In genomic region chr3:110314512-110315114, GRCh38 we compare ENCODE assay signal across 8 cellular contexts.
DNase-seq lines count a peak whose midpoint lies in the region; ATAC-seq and TF ChIP-seq lines count a peak whose summit lies in the region.

No MANE protein-coding gene starts in this region.

- CTCF ChIA-PET in IMR-90 (lab: Yijun Ruan, JAX): interaction anchor here (0.5 to 1.8 kb wide), 4 partner anchors 11 to 362 kb away, joined by 3 to 6 read pairs (median 4); no protein-coding TSS in a partner anchor

- TF ChIP-seq CTCF in GM06990 (IDR thresholded peaks at IDR 0.05; ENCODE audit: insufficient read depth, low read length, poor library complexity, severe bottlenecking) (peak; percentile 68), IMR-90 (conservative IDR thresholded peaks at IDR 0.05; ENCODE audit: low read depth, low read length) (peak; percentile 42)

- H3K4ac ChIP-seq in IMR-90 (ENCODE audit: low read depth, low read length): peak overlapping the region; percentile 14

- H3K27ac ChIP-seq in IMR-90 (ENCODE audit: insufficient read depth, low read length): no peak overlapping the region

- POLR2A ChIA-PET in IMR-90 (lab: Charles Lee; ENCODE audit: unreplicated experiment): no interaction called here

- no peak overlapping the region for H3K23ac ChIP-seq in IMR-90 (ENCODE audit: low read depth, low read length)

- H2AK5ac ChIP-seq in IMR-90 (ENCODE audit: low read depth, low read length): peak overlapping the region; percentile 41; the same call in 1 of the 2 replicates

- TF ChIP-seq POLR2A in IMR-90 (IDR thresholded peaks at IDR 0.05; ENCODE audit: low read depth, low read length): no peak

- dilution Hi-C loops in IMR-90 (cut with HindIII; ENCODE audit: low sequenced_read_pairs, unreplicated experiment): no loop called here

- 0 out of 4 replicates have a peak overlapping the region, but pooled peaks of 1 of the 2 experiments have one; percentile 13 for H4K8ac ChIP-seq in IMR-90 (ENCODE audit: low read depth in 2 of 2, low read length in 2 of 2)

- no peak overlapping the region for H3K18ac ChIP-seq in IMR-90 (ENCODE audit: low read depth, low read length)

- peak overlapping the region; percentile 85; the same call in 1 of the 2 replicates for H2BK20ac ChIP-seq in IMR-90 (ENCODE audit: low read depth, low read length)

- intact Hi-C loops in IMR-90 (cut with micrococcal nuclease) (loop anchor here (5.0 to 10.0 kb wide), 2 partner anchors 758 to 780 kb away; partner anchors contain the start of gene NECTIN3), head of caudate nucleus (cut with DNase I) (no loop called here)

- peak overlapping the region; percentile 8 for H2AFZ ChIP-seq in IMR-90 (replicated peaks; ENCODE audit: low read length, poor library complexity)

- peak overlapping the region; percentile 24; the same call in 1 of the 2 replicates for H4K91ac ChIP-seq in IMR-90 (ENCODE audit: insufficient read depth, low read depth, low read length)

- peak; percentile 97 for ATAC-seq in GM21723 (IDR thresholded peaks at IDR 0.05; ENCODE audit: unreplicated experiment)
- no peak for ATAC-seq in IMR-90 (ENCODE audit: low read depth)
- ATAC-seq in GM21717 (IDR thresholded peaks at IDR 0.05; ENCODE audit: unreplicated experiment): no peak

- H3K9ac ChIP-seq in IMR-90 (ENCODE audit: low read depth, low read length): no peak overlapping the region

- BruUV-seq in IMR-90 (replicated peaks; lab: Mats Ljungman, UMichigan): no TSS peak

- H3K4me1 ChIP-seq in IMR-90 (ENCODE audit: control insufficient read depth, insufficient read depth, low read length): no peaks in the 10 kb centered on the region; the same call in 1 of the 2 replicates

- H3K4me2 ChIP-seq in IMR-90 (ENCODE audit: low read depth, low read length): no peak overlapping the region

- peak; percentile 44 for TF ChIP-seq RAD21 in IMR-90 (IDR thresholded peaks at IDR 0.05; ENCODE audit: low read length)

- H3K56ac ChIP-seq in IMR-90 (ENCODE audit: extremely low read depth, insufficient read depth, low read length): no peak overlapping the region

- H3K27me3 ChIP-seq in GM06990 (replicated peaks; ENCODE audit: control insufficient read depth, insufficient read depth, low read length) (no peaks in the 10 kb centered on the region), IMR-90 (ENCODE audit: control insufficient read depth, insufficient read depth, low read length) (no peaks in the 10 kb centered on the region)

- WGBS in IMR-90 (ENCODE audit: extremely low coverage in 2 of 2, insufficient read length in 1 of 2), 2 experiments: 89% methylated on average over 1 of the region's 7 CpGs; no CpG with 5 or more reads in 1 of the 2 experiments

- H2AK9ac ChIP-seq in IMR-90 (replicated peaks; ENCODE audit: low read depth, low read length, poor library complexity): no peak overlapping the region

- in situ Hi-C loops in IMR-90 (cut with MboI; ENCODE audit: low sequenced_read_pairs): no loop called here

- peak overlapping the region; percentile 39 for H2BK120ac ChIP-seq in IMR-90 (ENCODE audit: low read depth, low read length)

- DNase-seq in GM06990 (ENCODE audit: extremely low read depth, insufficient read length) (peak; percentile 0), IMR-90 (peak; percentile 39), RPMI7951 (ENCODE audit: low read depth) (peak; percentile 70), head of caudate nucleus (peak in 36 of 42 donors; percentile 6 to 79 (median 42)), renal cortical epithelial cell (ENCODE audit: low read depth) (peak; percentile 63)
- peak; percentile 16 for DNase-seq in activated effector memory CD4-positive, alpha-beta T cell treated with Interleukin-2 at 50 U/mL for 16 hours

- no peaks in the 10 kb centered on the region for H3K36me3 ChIP-seq in GM06990 (ENCODE audit: control insufficient read depth, insufficient read depth, low read length)
- no peaks in the 10 kb centered on the region for H3K36me3 ChIP-seq in IMR-90 (ENCODE audit: control insufficient read depth, insufficient read depth, low read length)

- H3K9me1 ChIP-seq in IMR-90 (ENCODE audit: insufficient read depth, low read length): peaks cover 2% of the 10 kb centered on the region; the same call in 1 of the 2 replicates

- no peak overlapping the region for H2BK5ac ChIP-seq in IMR-90 (ENCODE audit: low read depth, low read length, poor library complexity, severe bottlenecking)

- H3K9me3 ChIP-seq in IMR-90 (ENCODE audit: control insufficient read depth, insufficient read depth, low read length): no peaks in the 10 kb centered on the region

- H3K4me3 ChIP-seq in GM06990 (replicated peaks; ENCODE audit: low read depth, low read length) (no peak overlapping the region), IMR-90 (ENCODE audit: insufficient read depth, low read depth, low read length) (no peak overlapping the region)

- no peaks in the 10 kb centered on the region for H4K20me1 ChIP-seq in IMR-90 (ENCODE audit: insufficient read depth, low read length)

- peak overlapping the region; percentile 78; the same call in 1 of the 2 replicates for H3K14ac ChIP-seq in IMR-90 (replicated peaks; ENCODE audit: low read depth, low read length)

- H3K79me1 ChIP-seq in IMR-90 (ENCODE audit: low read depth in 1 of 2, low read length in 2 of 2): no peaks in the 10 kb centered on the region

- no peak overlapping the region for H4K5ac ChIP-seq in IMR-90 (ENCODE audit: low read depth, low read length)

- peak overlapping the region; percentile 31; the same call in 2 of the 3 replicates for H2BK15ac ChIP-seq in IMR-90 (ENCODE audit: low read depth, low read length)

TF ChIP-seq in IMR-90, 13 proteins besides CTCF, POLR2A, EP300 and RAD21:
- peak; percentile 42 for TF ChIP-seq SMC3 (IDR thresholded peaks at IDR 0.05; ENCODE audit: low read depth, low read length)
- no peak for TF ChIP-seq CHD1 (IDR thresholded peaks at IDR 0.05; ENCODE audit: low read depth, low read length)
TF ChIP-seq in IMR-90: peak in this region for 1.

Comparison
In these comparisons a context has a peak if more than half of its experiments do, and no peak if none do; other contexts are left out.
1. DNase-seq: peak in every context shown above with its lines; median percentile 70 in RPMI7951; 63 in renal cortical epithelial cell; 42 in head of caudate nucleus; 39 in IMR-90; 16 in activated effector memory CD4-positive, alpha-beta T cell treated with Interleukin-2 at 50 U/mL for 16 hours; 0 in GM06990.